22 cellular contexts compared by ENCODE assay signal in genomic region chr16:12868169-12868568, GRCh38. TPM values are rescaled to one million over a fixed set of nuclear protein-coding genes. Genes with fewer than 3 reads are reported as not detected.
A peak's percentile ranks its signal among the peaks of the same experiment; 100 is the strongest.
DNase-seq lines count a peak whose midpoint lies in the region; ATAC-seq, FAIRE-seq and TF ChIP-seq lines count a peak whose summit lies in the region.
"Had no signal": no experiment of that assay in that cellular context is flagged by ENCODE, and none has a peak within 500 bp of the region (broad histone marks: within the 10 kb centered on the region; RNA-seq: fewer than 3 reads in every experiment).

No MANE protein-coding gene starts in this region.

- no peak overlapping the region for H3K9ac ChIP-seq in BLaER1 treated with 17β-estradiol and CSF1 and Interleukin-3, amounts not matched to agents 10 nM and 100 nM
- H3K9ac ChIP-seq: SK-N-SH had no signal

- 63 to 86% (median 72%) methylated on average over 3 of the region's 3 CpGs for WGBS in small intestine, 3 donors

- intact Hi-C loops in cardiac septum (cut with DNase I) = no loop called here
- intact Hi-C loops in mucosa of descending colon (cut with DNase I, micrococcal nuclease) = no loop called here

- no peak overlapping the region for H3K27ac ChIP-seq in BLaER1 treated with 17β-estradiol and CSF1 and Interleukin-3, amounts not matched to agents 10 nM and 100 nM
- no peak overlapping the region for H3K27ac ChIP-seq in small intestine (ENCODE audit: low read depth in 1 of 2, low read length in 1 of 2)
- H3K27ac ChIP-seq: A549, C4-2B had no signal

- peak overlapping the region; percentile 4 to 51 (median 39); a peak in 16 of 22 replicates for H3K4me2 ChIP-seq in BLaER1 treated with 17β-estradiol and CSF1 and Interleukin-3, amounts not matched to agents 10 nM and 100 nM
- H3K4me2 ChIP-seq: A549, SK-N-SH had no signal

- TF ChIP-seq CTCF in mucosa of descending colon (IDR thresholded peaks at IDR 0.05) = no peak

- peaks cover 12 to 28% (median 24%) of the 10 kb centered on the region in 10 experiments for H3K4me1 ChIP-seq in BLaER1 treated with 17β-estradiol and CSF1 and Interleukin-3, amounts not matched to agents 10 nM and 100 nM
- H3K4me1 ChIP-seq in small intestine (ENCODE audit: control insufficient read depth in 2 of 2, insufficient read depth in 1 of 2, low read depth in 1 of 2, low read length in 1 of 2) (no peaks in the 10 kb centered on the region), mucosa of descending colon (ENCODE audit: low read depth) (no peaks in the 10 kb centered on the region)
- H3K4me1 ChIP-seq: A549 had no signal

- no peak for FAIRE-seq in small intestine (lab: Jason Lieb, UNC)
- FAIRE-seq: A549, H1, HepG2, RCC 7860 had no signal

- ATAC-seq in mucosa of descending colon = no peak
- ATAC-seq: A549, T-cell had no signal

- no peaks in the 10 kb centered on the region for H3K27me3 ChIP-seq in BLaER1 treated with 17β-estradiol and CSF1 and Interleukin-3, amounts not matched to agents 10 nM and 100 nM
- H3K27me3 ChIP-seq in small intestine (ENCODE audit: control insufficient read depth in 2 of 2, insufficient read depth in 2 of 2, low read length in 2 of 2) = no peaks in the 10 kb centered on the region

- DNase-seq in NCI-H1092 treated with DMSO at 0.1 percent for 48 hours (lab: John Stamatoyannopoulos, UW) = peak; percentile 26
- peak; percentile 53 for DNase-seq in NCI-H69 (lab: John Stamatoyannopoulos, UW)
- DNase-seq in islet precursor cell = peak; percentile 85
- no peak for DNase-seq in cardiac septum (ENCODE audit: low spot score)
- DNase-seq in small intestine = no peak
- DNase-seq in mucosa of descending colon = no peak
- DNase-seq: DMS 273 treated with DMSO at 0.1 percent for 48 hours, EL, HFFc6, KG1, NCI-H1930, NCI-H345, NCI-H774, SHP77, SK-N-SH, T-cell had no signal

- H4K20me1 ChIP-seq in BLaER1 treated with 17β-estradiol and CSF1 and Interleukin-3, amounts not matched to agents 10 nM and 100 nM = no peaks in the 10 kb centered on the region

- no peak overlapping the region for H3K4me3 ChIP-seq in BLaER1 treated with 17β-estradiol and CSF1 and Interleukin-3, amounts not matched to agents 10 nM and 100 nM
- H3K4me3 ChIP-seq in small intestine (ENCODE audit: low read depth in 1 of 2, low read length in 2 of 2) = no peak overlapping the region
- H3K4me3 ChIP-seq in mucosa of descending colon = no peak overlapping the region
- H3K4me3 ChIP-seq: A549 had no signal

- no peaks in the 10 kb centered on the region for H3K36me3 ChIP-seq in BLaER1 treated with 17β-estradiol and CSF1 and Interleukin-3, amounts not matched to agents 10 nM and 100 nM
- H3K36me3 ChIP-seq in small intestine (ENCODE audit: control insufficient read depth in 2 of 2, insufficient read depth in 2 of 2, low read length in 2 of 2) = no peaks in the 10 kb centered on the region
- no peaks in the 10 kb centered on the region for H3K36me3 ChIP-seq in mucosa of descending colon (ENCODE audit: low read depth)

- peaks cover 0 to 21% (median 0%) of the 10 kb centered on the region in 11 experiments; a peak in 4 of 22 replicates for H3K9me3 ChIP-seq in BLaER1 treated with 17β-estradiol and CSF1 and Interleukin-3, amounts not matched to agents 10 nM and 100 nM (replicated peaks in 1 of 11)
- H3K9me3 ChIP-seq in small intestine (ENCODE audit: control insufficient read depth, low read depth) = no peaks in the 10 kb centered on the region
- no peaks in the 10 kb centered on the region for H3K9me3 ChIP-seq in mucosa of descending colon
- H3K9me3 ChIP-seq: SK-N-SH had no signal

RNA-seq across cellular contexts. Expression of gene SHISA9, which starts 33.2 kb away (rescaled TPM):
- total RNA-seq in cardiac septum (0.27 TPM), mucosa of descending colon (1 to 10 TPM in 2 of 3 donors, under 1 TPM in 1; 0.87 to 7.3 (median 3.0) TPM)
- under 1 TPM in 1 of 3 donors, not detected in 2; 0.75 TPM for polyA plus RNA-seq in small intestine
- total RNA-seq: HepG2, HFFc6 had no signal

Comparison
In these comparisons a context has a peak if more than half of its experiments do, and no peak if none do; other contexts are left out.
1. DNase-seq: peak in NCI-H1092 treated with DMSO at 0.1 percent for 48 hours (single experiment), NCI-H69 (single experiment) and islet precursor cell (single experiment); none in cardiac septum (single experiment), small intestine (single experiment) and mucosa of descending colon (0 of 3).